ENCODE assay signal across 18 cellular contexts in genomic region chr6:12606616-12607015, GRCh38.
"Had no signal": no experiment of that assay in that cellular context is flagged by ENCODE, and none has a peak within 500 bp of the region (broad histone marks: within the 10 kb centered on the region; RNA-seq: fewer than 3 reads in every experiment).

No MANE protein-coding gene starts in this region.

- DNase-seq: effector CD4-positive, alpha-beta T cell; endodermal cell; erythroblast; foreskin keratinocyte; heart left ventricle; left colon; left ventricle myocardium superior; natural killer cell; ovary; right cardiac atrium; small intestine; stimulated activated CD4-positive, alpha-beta T cell treated with anti-CD3 and anti-CD28 coated beads, Interleukin-12 subunit alpha, Interleukin-12 subunit beta, amount 100 ng/mL, for 4 hours; stimulated activated naive CD4-positive, alpha-beta T cell treated with Interleukin-2 at 50 U/mL for 16 hours; thyroid gland had no signal

- ATAC-seq: foreskin keratinocyte had no signal

- H3K4me1 ChIP-seq: thyroid gland had no signal

- H3K9me3 ChIP-seq: heart left ventricle, ovary, thyroid gland had no signal

- H3K4me3 ChIP-seq: coronary artery, heart left ventricle, lung, ovary, thyroid gland had no signal

- H3K36me3 ChIP-seq: heart left ventricle, ovary, thyroid gland had no signal

- H3K27ac ChIP-seq: coronary artery, foreskin keratinocyte, heart left ventricle, ovary, thyroid gland had no signal

- FAIRE-seq: endothelial cell of umbilical vein, small intestine, urothelium cell line had no signal

- H3K27me3 ChIP-seq: foreskin keratinocyte, heart left ventricle, ovary, thyroid gland had no signal
